1 cellular context compared by ENCODE assay signal in genomic region chr22:44029069-44029468, GRCh38.
TF ChIP-seq lines count a peak whose summit lies in the region.

No MANE protein-coding gene starts in this region.

TF ChIP-seq in endothelial cell of umbilical vein, 7 proteins besides CTCF, POLR2A, EP300 and RAD21:
- TF ChIP-seq GATA2 (IDR thresholded peaks at IDR 0.05; ENCODE audit: insufficient read depth, insufficient read length, low read depth, low read length) (no peak), MYC (IDR thresholded peaks at IDR 0.05; ENCODE audit: low read depth, low read length) (no peak), POLR2AphosphoS5 (IDR thresholded peaks at IDR 0.05; ENCODE audit: insufficient read depth, low read depth, low read length) (no peak), JUN (IDR thresholded peaks at IDR 0.05; ENCODE audit: borderline replicate concordance, insufficient read depth, insufficient read length, low read depth) (no peak), EZH2 (IDR thresholded peaks at IDR 0.05; ENCODE audit: borderline replicate concordance, low read depth, low read length, severe bottlenecking) (no peak), FOS (IDR thresholded peaks at IDR 0.05; ENCODE audit: borderline replicate concordance, insufficient read depth, low read length) (no peak), MAX (IDR thresholded peaks at IDR 0.05; ENCODE audit: insufficient read depth, insufficient read length) (no peak)
TF ChIP-seq in endothelial cell of umbilical vein: peak in this region for 0.
